ENCODE assay signal across 8 cellular contexts in the genomic region with DNA sequence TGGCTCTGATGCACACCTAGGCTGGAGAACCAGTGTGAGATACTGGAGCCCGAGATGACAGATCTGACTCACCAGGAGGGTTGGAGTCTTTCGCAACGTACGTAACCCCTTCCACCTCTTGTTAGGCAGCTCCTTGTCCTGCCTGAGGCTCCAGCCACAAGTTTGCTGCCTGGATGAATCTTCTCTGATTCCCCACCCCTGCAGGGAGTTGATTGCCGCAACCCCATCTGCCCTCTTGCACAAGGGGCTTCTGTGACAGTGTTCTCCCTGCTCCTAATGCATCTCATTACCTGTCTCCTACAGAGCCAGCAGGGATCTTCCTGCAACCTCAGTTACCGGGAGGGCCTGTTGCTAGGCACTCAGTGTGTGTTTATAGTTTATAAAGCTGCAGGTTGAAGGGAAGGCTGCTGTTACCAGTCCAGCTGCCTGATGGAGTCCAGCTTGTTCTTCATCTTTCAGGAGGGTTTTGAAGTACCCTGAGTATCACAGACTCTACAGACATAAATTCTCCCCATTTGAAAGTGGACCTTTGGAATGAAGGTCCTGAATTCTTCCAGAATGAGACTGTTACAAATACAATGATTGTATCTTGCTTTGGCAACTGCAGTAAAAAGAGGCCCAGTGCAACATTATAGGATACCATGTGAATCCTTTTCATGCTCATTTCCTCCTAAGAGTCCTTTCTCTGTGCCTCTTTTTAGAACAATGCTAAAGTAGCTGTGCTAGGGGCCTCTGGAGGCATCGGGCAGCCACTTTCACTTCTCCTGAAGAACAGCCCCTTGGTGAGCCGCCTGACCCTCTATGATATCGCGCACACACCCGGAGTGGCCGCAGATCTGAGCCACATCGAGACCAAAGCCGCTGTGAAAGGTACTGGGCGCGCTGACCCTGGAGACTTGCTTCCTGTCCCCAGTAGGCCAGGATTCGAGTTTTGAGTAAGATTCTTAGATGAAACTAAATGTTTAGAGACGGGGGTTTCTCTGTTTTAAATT. TPM values are rescaled to one million over a fixed set of nuclear protein-coding genes. Genes with fewer than 3 reads are reported as not detected.
A peak's percentile ranks its signal among the peaks of the same experiment; 100 is the strongest.
DNase-seq lines count a peak whose midpoint lies in the region; ATAC-seq and TF ChIP-seq lines count a peak whose summit lies in the region.

No MANE protein-coding gene starts in this region.

- H3K4me3 ChIP-seq in cardiac muscle cell (no peak overlapping the region), transverse colon (no peak overlapping the region)

- ATAC-seq in T-helper 17 cell, result no peak
- ATAC-seq in activated CD4-positive, CD25-positive, alpha-beta regulatory T cell treated with anti-CD3 and anti-CD28 coated beads, Interleukin-2, amount 50 U/mL, for 24 hours, result no peak

- TF ChIP-seq CTCF in cardiac muscle cell (IDR thresholded peaks at IDR 0.05; ENCODE audit: low read depth, low read length), result no peak
- no peak for TF ChIP-seq CTCF in transverse colon (IDR thresholded peaks at IDR 0.05)

- in situ Hi-C loops in transverse colon (cut with MboI; ENCODE audit: low pct_ligation_motif_present in 1 of 4, low pct_unique_long_range_greater_than_20kb in 1 of 4, low sequenced_read_pairs in 3 of 4), result no loop called here

- no peak overlapping the region for H3K4me3 Mint-ChIP-seq in activated T-cell treated with anti-CD3 and anti-CD28 coated beads, Interleukin-2, amount 50 U/mL, for 24 hours
- H3K4me3 Mint-ChIP-seq in T-helper 17 cell, result no peak overlapping the region

- H3K36me3 Mint-ChIP-seq in activated T-cell treated with anti-CD3 and anti-CD28 coated beads, Interleukin-2, amount 50 U/mL, for 24 hours (ENCODE audit: low read depth), result peaks cover 95% of the 10 kb centered on the region
- peaks cover 6% of the 10 kb centered on the region for H3K36me3 Mint-ChIP-seq in T-helper 17 cell (ENCODE audit: low read depth)

- no peaks in the 10 kb centered on the region for H3K27me3 Mint-ChIP-seq in activated T-cell treated with anti-CD3 and anti-CD28 coated beads, Interleukin-2, amount 50 U/mL, for 24 hours
- H3K27me3 Mint-ChIP-seq in T-helper 17 cell, result no peaks in the 10 kb centered on the region

- H3K27ac ChIP-seq in cardiac muscle cell, result peak overlapping the region; percentile 60
- peak overlapping the region; percentile 10 to 32 (median 14) for H3K27ac ChIP-seq in transverse colon

- H3K9me3 ChIP-seq in T-helper 17 cell (ENCODE audit: control insufficient read depth, low read length, poor library complexity, severe bottlenecking), result no peaks in the 10 kb centered on the region
- H3K9me3 ChIP-seq in cardiac muscle cell (ENCODE audit: low read depth), result no peaks in the 10 kb centered on the region
- no peaks in the 10 kb centered on the region for H3K9me3 ChIP-seq in transverse colon

- no peaks in the 10 kb centered on the region for H3K9me3 Mint-ChIP-seq in activated T-cell treated with anti-CD3 and anti-CD28 coated beads, Interleukin-2, amount 50 U/mL, for 24 hours

- no peak for DNase-seq in activated T-cell treated with anti-CD3 and anti-CD28 coated beads, Interleukin-2, amount 50 U/mL, for 24 hours
- DNase-seq in activated T-cell treated with anti-CD3 and anti-CD28 coated beads for 4 hours (no peak), T-helper 17 cell (no peak), cardiac muscle cell (ENCODE audit: low read depth in 1 of 2, low spot score in 1 of 2) (peak in 1 of 2 donors; percentile 31), transverse colon (no peak), NCI-H524 (lab: John Stamatoyannopoulos, UW) (no peak), DMS79 (lab: John Stamatoyannopoulos, UW) (no peak)

- H3K36me3 ChIP-seq in cardiac muscle cell (peaks cover 47% of the 10 kb centered on the region), transverse colon (peaks cover 0 to 19% (median 11%) of the 10 kb centered on the region in 4 donors)

- no peak for TF ChIP-seq EP300 in transverse colon (IDR thresholded peaks at IDR 0.05; ENCODE audit: low read depth)

- 79 to 82% methylated on average over 10 to 18 of the region's 18 CpGs for WGBS in transverse colon (ENCODE audit: low coverage in 1 of 2), 2 donors

- peaks cover 41% of the 10 kb centered on the region for H3K4me1 Mint-ChIP-seq in activated T-cell treated with anti-CD3 and anti-CD28 coated beads, Interleukin-2, amount 50 U/mL, for 24 hours (ENCODE audit: low read depth)
- H3K4me1 Mint-ChIP-seq in T-helper 17 cell, result peaks cover 25% of the 10 kb centered on the region

- peaks cover 7% of the 10 kb centered on the region for H3K4me1 ChIP-seq in cardiac muscle cell (ENCODE audit: low read depth)
- H3K4me1 ChIP-seq in transverse colon, result peaks cover 1 to 26% (median 11%) of the 10 kb centered on the region in 4 donors

- H3K27ac Mint-ChIP-seq in activated T-cell treated with anti-CD3 and anti-CD28 coated beads, Interleukin-2, amount 50 U/mL, for 24 hours, result peak overlapping the region; percentile 60
- peak overlapping the region; percentile 57 for H3K27ac Mint-ChIP-seq in T-helper 17 cell

- H3K27me3 ChIP-seq in cardiac muscle cell (no peaks in the 10 kb centered on the region), transverse colon (no peaks in the 10 kb centered on the region)

- TF ChIP-seq POLR2A in transverse colon (IDR thresholded peaks at IDR 0.05), result no peak

- intact Hi-C loops in transverse colon (cut with DNase I; ENCODE audit: low total_unique reads), result no loop called here

RNA-seq across cellular contexts. Expression of a gene that starts 6.5 kb away (rescaled TPM):
- total RNA-seq in T-helper 17 cell, result 10 to 100 TPM; 73.6 to 77.0 TPM
- total RNA-seq in cardiac muscle cell, result 242 and 306 TPM in 2 replicates
- 632 and 705 TPM in 2 replicates for polyA plus RNA-seq in cardiac muscle cell
- 100 to 1,000 TPM; 144 to 308 (median 152) TPM for total RNA-seq in transverse colon

RNA-seq across cellular contexts. Expression of a gene that starts 6.6 kb away (rescaled TPM):
- total RNA-seq in T-helper 17 cell (10 to 100 TPM in 1 of 2 donors, 1 to 10 TPM in 1; 9.0 to 16.5 TPM), cardiac muscle cell (46.7 and 66.3 TPM in 2 replicates), transverse colon (10 to 100 TPM in 2 of 4 donors, 1 to 10 TPM in 2; 3.4 to 51.9 (median 20.9) TPM)
- 87.8 and 92.0 TPM in 2 replicates for polyA plus RNA-seq in cardiac muscle cell
